ENCODE assay signal across 1 cellular context in genomic region chr20:36506253-36506652, GRCh38.
TF ChIP-seq lines count a peak whose summit lies in the region.

No MANE protein-coding gene starts in this region.

TF ChIP-seq in WTC11, 78 proteins besides CTCF, POLR2A, EP300 and RAD21 (continued from another document):
- TF ChIP-seq, protein P1, sequence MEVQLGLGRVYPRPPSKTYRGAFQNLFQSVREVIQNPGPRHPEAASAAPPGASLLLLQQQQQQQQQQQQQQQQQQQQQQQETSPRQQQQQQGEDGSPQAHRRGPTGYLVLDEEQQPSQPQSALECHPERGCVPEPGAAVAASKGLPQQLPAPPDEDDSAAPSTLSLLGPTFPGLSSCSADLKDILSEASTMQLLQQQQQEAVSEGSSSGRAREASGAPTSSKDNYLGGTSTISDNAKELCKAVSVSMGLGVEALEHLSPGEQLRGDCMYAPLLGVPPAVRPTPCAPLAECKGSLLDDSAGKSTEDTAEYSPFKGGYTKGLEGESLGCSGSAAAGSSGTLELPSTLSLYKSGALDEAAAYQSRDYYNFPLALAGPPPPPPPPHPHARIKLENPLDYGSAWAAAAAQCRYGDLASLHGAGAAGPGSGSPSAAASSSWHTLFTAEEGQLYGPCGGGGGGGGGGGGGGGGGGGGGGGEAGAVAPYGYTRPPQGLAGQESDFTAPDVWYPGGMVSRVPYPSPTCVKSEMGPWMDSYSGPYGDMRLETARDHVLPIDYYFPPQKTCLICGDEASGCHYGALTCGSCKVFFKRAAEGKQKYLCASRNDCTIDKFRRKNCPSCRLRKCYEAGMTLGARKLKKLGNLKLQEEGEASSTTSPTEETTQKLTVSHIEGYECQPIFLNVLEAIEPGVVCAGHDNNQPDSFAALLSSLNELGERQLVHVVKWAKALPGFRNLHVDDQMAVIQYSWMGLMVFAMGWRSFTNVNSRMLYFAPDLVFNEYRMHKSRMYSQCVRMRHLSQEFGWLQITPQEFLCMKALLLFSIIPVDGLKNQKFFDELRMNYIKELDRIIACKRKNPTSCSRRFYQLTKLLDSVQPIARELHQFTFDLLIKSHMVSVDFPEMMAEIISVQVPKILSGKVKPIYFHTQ (CRISPR knock-in tag; IDR thresholded peaks at IDR 0.05): no peak
- TF ChIP-seq, protein P2, sequence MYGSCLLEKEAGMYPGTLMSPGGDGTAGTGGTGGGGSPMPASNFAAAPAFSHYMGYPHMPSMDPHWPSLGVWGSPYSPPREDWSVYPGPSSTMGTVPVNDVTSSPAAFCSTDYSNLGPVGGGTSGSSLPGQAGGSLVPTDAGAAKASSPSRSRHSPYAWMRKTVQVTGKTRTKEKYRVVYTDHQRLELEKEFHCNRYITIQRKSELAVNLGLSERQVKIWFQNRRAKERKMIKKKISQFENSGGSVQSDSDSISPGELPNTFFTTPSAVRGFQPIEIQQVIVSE (CRISPR knock-in tag; IDR thresholded peaks at IDR 0.05; ENCODE audit: borderline replicate concordance): no peak
- TF ChIP-seq, protein P3, sequence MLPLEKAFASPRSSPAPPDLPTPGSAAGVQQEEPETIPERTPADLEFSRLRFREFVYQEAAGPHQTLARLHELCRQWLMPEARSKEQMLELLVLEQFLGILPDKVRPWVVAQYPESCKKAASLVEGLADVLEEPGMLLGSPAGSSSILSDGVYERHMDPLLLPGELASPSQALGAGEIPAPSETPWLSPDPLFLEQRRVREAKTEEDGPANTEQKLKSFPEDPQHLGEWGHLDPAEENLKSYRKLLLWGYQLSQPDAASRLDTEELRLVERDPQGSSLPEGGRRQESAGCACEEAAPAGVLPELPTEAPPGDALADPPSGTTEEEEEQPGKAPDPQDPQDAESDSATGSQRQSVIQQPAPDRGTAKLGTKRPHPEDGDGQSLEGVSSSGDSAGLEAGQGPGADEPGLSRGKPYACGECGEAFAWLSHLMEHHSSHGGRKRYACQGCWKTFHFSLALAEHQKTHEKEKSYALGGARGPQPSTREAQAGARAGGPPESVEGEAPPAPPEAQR (CRISPR knock-in tag; IDR thresholded peaks at IDR 0.05): no peak
- no peak for TF ChIP-seq ZNF121 (CRISPR knock-in tag; IDR thresholded peaks at IDR 0.05)
